ENCODE assay signal across 8 cellular contexts in genomic region chr16:87392823-87393679, GRCh38. TPM values are rescaled to one million over a fixed set of nuclear protein-coding genes. Genes with fewer than 3 reads are reported as not detected.
DNase-seq lines count a peak whose midpoint lies in the region; ATAC-seq and TF ChIP-seq lines count a peak whose summit lies in the region.

No MANE protein-coding gene starts in this region.

- H3K27me3 ChIP-seq in IMR-90 (ENCODE audit: control insufficient read depth, insufficient read depth, low read length) (no peaks in the 10 kb centered on the region), mesenchymal stem cell (ENCODE audit: control insufficient read depth in 1 of 2, insufficient read depth in 1 of 2, low read length in 2 of 2) (no peaks in the 10 kb centered on the region)

- H3K79me1 ChIP-seq in IMR-90 (ENCODE audit: low read depth in 1 of 2, low read length in 2 of 2) (peaks cover 0 to 49% of the 10 kb centered on the region in 2 experiments; a peak in 3 of 4 replicates), mesenchymal stem cell (replicated peaks; ENCODE audit: low read length, poor library complexity, severe bottlenecking) (peaks cover 9% of the 10 kb centered on the region)

- H4K5ac ChIP-seq in IMR-90 (ENCODE audit: low read depth, low read length), result no peak overlapping the region

- H4K20me1 ChIP-seq in IMR-90 (ENCODE audit: insufficient read depth, low read length), result peaks cover 46% of the 10 kb centered on the region

- H3K56ac ChIP-seq in IMR-90 (ENCODE audit: extremely low read depth, insufficient read depth, low read length), result peak overlapping the region; percentile 52; the same call in 1 of the 2 replicates

- H4K8ac ChIP-seq in IMR-90 (ENCODE audit: low read depth in 2 of 2, low read length in 2 of 2) (peak overlapping the region in 1 of 2 experiments; percentile 7; a peak in 1 of 4 replicates), mesenchymal stem cell (ENCODE audit: low read length) (no peak overlapping the region)

- dilution Hi-C loops in IMR-90 (cut with HindIII; ENCODE audit: low sequenced_read_pairs, unreplicated experiment), result no loop called here

- peak; percentile 6 for ATAC-seq in IMR-90 (ENCODE audit: low read depth)
- no peak for ATAC-seq in effector memory CD8-positive, alpha-beta T cell (replicated peaks)
- ATAC-seq in stimulated activated naive CD8-positive, alpha-beta T cell treated with anti-CD3 and anti-CD28 coated beads, Interleukin-15, Interleukin-2, amounts not matched to agents 100 U/mL and 50 U/mL, for 24 hours, result no peak
- no peak for ATAC-seq in GM18909 (IDR thresholded peaks at IDR 0.05; ENCODE audit: poor library complexity, unreplicated experiment)

- H3K4me2 ChIP-seq in IMR-90 (ENCODE audit: low read depth, low read length) (peak overlapping the region; percentile 87), mesenchymal stem cell (ENCODE audit: low read length, poor library complexity, severe bottlenecking) (peak overlapping the region; percentile 58)

- TF ChIP-seq CTCF in IMR-90 (conservative IDR thresholded peaks at IDR 0.05; ENCODE audit: low read depth, low read length), result peak; percentile 49

- BruUV-seq in IMR-90 (replicated peaks; lab: Mats Ljungman, UMichigan), result no TSS peak

- peak overlapping the region; percentile 86 for H3K14ac ChIP-seq in IMR-90 (replicated peaks; ENCODE audit: low read depth, low read length)
- H3K14ac ChIP-seq in mesenchymal stem cell (ENCODE audit: low read length in 2 of 2), result peak overlapping the region; percentile 90 to 91

- H2BK120ac ChIP-seq in IMR-90 (ENCODE audit: low read depth, low read length) (no peak overlapping the region), mesenchymal stem cell (ENCODE audit: low read depth, low read length) (no peak overlapping the region)

- CTCF ChIA-PET in IMR-90 (lab: Yijun Ruan, JAX), result interaction anchor here (1.1 to 2.4 kb wide), 2 partner anchors 12 to 243 kb away, joined by 3 to 7 read pairs; no protein-coding TSS in a partner anchor
- CTCF ChIA-PET in activated CD4-positive, alpha-beta T cell treated with anti-CD3 and anti-CD28 coated beads, Interleukin-2, amount 10 ng/mL, durations not matched to agents 7 days and 5 days (lab: Charles Lee), result interaction anchor here (1.6 to 2.7 kb wide), 4 partner anchors 9 to 76 kb away, joined by 4 to 21 read pairs (median 4); partner anchors contain the start of genes C16orf95 and FBXO31

- H2BK15ac ChIP-seq in IMR-90 (ENCODE audit: low read depth, low read length), result no peak overlapping the region
- peak overlapping the region; percentile 93 for H2BK15ac ChIP-seq in mesenchymal stem cell (ENCODE audit: low read depth, poor library complexity, severe bottlenecking)

- peaks cover 51% of the 10 kb centered on the region for H3K4me1 Mint-ChIP-seq in activated CD4-positive, alpha-beta T cell treated with anti-CD3 and anti-CD28 coated beads, Interleukin-2, amount 10 ng/mL, durations not matched to agents 7 days and 5 days
- peaks cover 36 to 41% of the 10 kb centered on the region in 2 donors for H3K4me1 Mint-ChIP-seq in effector memory CD8-positive, alpha-beta T cell (ENCODE audit: low read depth in 2 of 2)

- peak; percentile 11 for DNase-seq in NCI-H1092 treated with DMSO at 0.1 percent for 48 hours (lab: John Stamatoyannopoulos, UW)
- no peak for DNase-seq in NCI-H1092 (lab: John Stamatoyannopoulos, UW)
- peak; percentile 47 for DNase-seq in IMR-90
- DNase-seq in activated CD4-positive, alpha-beta T cell treated with anti-CD3 and anti-CD28 coated beads, Interleukin-2, amount 10 ng/mL, durations not matched to agents 7 days and 5 days, result peak; percentile 49
- DNase-seq in effector memory CD8-positive, alpha-beta T cell, result peak in 2 of 3 experiments; percentile 19 to 42
- peak; percentile 57 for DNase-seq in mesenchymal stem cell
- DNase-seq in stimulated activated naive CD8-positive, alpha-beta T cell treated with anti-CD3 and anti-CD28 coated beads, Interleukin-15, Interleukin-2, amounts not matched to agents 100 U/mL and 50 U/mL, for 24 hours, result peak; percentile 67

- H3K27me3 Mint-ChIP-seq in activated CD4-positive, alpha-beta T cell treated with anti-CD3 and anti-CD28 coated beads, Interleukin-2, amount 10 ng/mL, durations not matched to agents 7 days and 5 days, result no peaks in the 10 kb centered on the region
- H3K27me3 Mint-ChIP-seq in effector memory CD8-positive, alpha-beta T cell, result no peaks in the 10 kb centered on the region

- H4K91ac ChIP-seq in IMR-90 (ENCODE audit: insufficient read depth, low read depth, low read length) (no peak overlapping the region), mesenchymal stem cell (ENCODE audit: low read length) (peak overlapping the region; percentile 58)

- H3K4ac ChIP-seq in IMR-90 (ENCODE audit: low read depth, low read length) (peak overlapping the region; percentile 49), mesenchymal stem cell (ENCODE audit: low read depth in 1 of 2, low read length in 2 of 2) (peak overlapping the region; percentile 87 to 89)

- no peaks in the 10 kb centered on the region for H3K9me3 ChIP-seq in IMR-90 (ENCODE audit: control insufficient read depth, insufficient read depth, low read length)
- no peaks in the 10 kb centered on the region for H3K9me3 ChIP-seq in mesenchymal stem cell (ENCODE audit: control insufficient read depth, low read length)

- H3K4me3 ChIP-seq in IMR-90 (ENCODE audit: insufficient read depth, low read depth, low read length), result peak overlapping the region; percentile 75
- peak overlapping the region; percentile 94 to 97 for H3K4me3 ChIP-seq in mesenchymal stem cell (ENCODE audit: insufficient read depth in 1 of 2, low read depth in 1 of 2, low read length in 2 of 2)

- TF ChIP-seq POLR2A in IMR-90 (IDR thresholded peaks at IDR 0.05; ENCODE audit: low read depth, low read length), result no peak

- H3K9ac ChIP-seq in IMR-90 (ENCODE audit: low read depth, low read length) (peak overlapping the region; percentile 61), mesenchymal stem cell (ENCODE audit: low read length) (peak overlapping the region; percentile 95)

- H3K36me3 Mint-ChIP-seq in activated CD4-positive, alpha-beta T cell treated with anti-CD3 and anti-CD28 coated beads, Interleukin-2, amount 10 ng/mL, durations not matched to agents 7 days and 5 days (ENCODE audit: low read depth), result peaks cover 13% of the 10 kb centered on the region
- H3K36me3 Mint-ChIP-seq in effector memory CD8-positive, alpha-beta T cell (ENCODE audit: insufficient read depth), result peaks cover 56% of the 10 kb centered on the region

- H2BK5ac ChIP-seq in IMR-90 (ENCODE audit: low read depth, low read length, poor library complexity, severe bottlenecking) (peak overlapping the region; percentile 9), mesenchymal stem cell (ENCODE audit: low read depth, low read length, poor library complexity, severe bottlenecking) (peak overlapping the region; percentile 54)

- H3K9me1 ChIP-seq in IMR-90 (ENCODE audit: insufficient read depth, low read length), result peaks cover 4% of the 10 kb centered on the region; the same call in 1 of the 2 replicates

- intact Hi-C loops in IMR-90 (cut with micrococcal nuclease), result loop anchor here (1.0 kb wide), 1 partner anchor 243 kb away; no protein-coding TSS in a partner anchor

- no peak overlapping the region for H2BK12ac ChIP-seq in mesenchymal stem cell (ENCODE audit: low read length in 2 of 2)

- WGBS in IMR-90 (ENCODE audit: extremely low coverage in 2 of 2, insufficient read length in 1 of 2), 2 experiments, result 1% methylated on average over 28 of the region's 53 CpGs; no CpG with 5 or more reads in 1 of the 2 experiments
- 5% methylated on average over 51 of the region's 53 CpGs for WGBS in mesenchymal stem cell

- TF ChIP-seq RAD21 in IMR-90 (IDR thresholded peaks at IDR 0.05; ENCODE audit: low read length), result peak; percentile 42; the same call in 1 of the 2 replicates

- no peaks in the 10 kb centered on the region for H3K9me3 Mint-ChIP-seq in activated CD4-positive, alpha-beta T cell treated with anti-CD3 and anti-CD28 coated beads, Interleukin-2, amount 10 ng/mL, durations not matched to agents 7 days and 5 days
- H3K9me3 Mint-ChIP-seq in effector memory CD8-positive, alpha-beta T cell, result no peaks in the 10 kb centered on the region

- H2AK9ac ChIP-seq in IMR-90 (replicated peaks; ENCODE audit: low read depth, low read length, poor library complexity), result peak overlapping the region; percentile 73

- H3K4me1 ChIP-seq in IMR-90 (ENCODE audit: control insufficient read depth, insufficient read depth, low read length) (peaks cover 4% of the 10 kb centered on the region), mesenchymal stem cell (ENCODE audit: control insufficient read depth, insufficient read depth, low read depth, low read length) (peaks cover 13% of the 10 kb centered on the region)

- peak overlapping the region; percentile 8 for H3K27ac ChIP-seq in IMR-90 (ENCODE audit: insufficient read depth, low read length)
- H3K27ac ChIP-seq in mesenchymal stem cell (ENCODE audit: low read length, poor library complexity, severe bottlenecking), result peak overlapping the region; percentile 22

- H3K4me3 Mint-ChIP-seq in activated CD4-positive, alpha-beta T cell treated with anti-CD3 and anti-CD28 coated beads, Interleukin-2, amount 10 ng/mL, durations not matched to agents 7 days and 5 days, result peak overlapping the region; percentile 91
- peak overlapping the region; percentile 82 to 90 for H3K4me3 Mint-ChIP-seq in effector memory CD8-positive, alpha-beta T cell

- H3K23ac ChIP-seq in IMR-90 (ENCODE audit: low read depth, low read length), result peak overlapping the region; percentile 95
- H3K23ac ChIP-seq in mesenchymal stem cell (ENCODE audit: low read length in 2 of 2), result peak overlapping the region in 1 of 2 experiments; percentile 94

- H3K18ac ChIP-seq in IMR-90 (ENCODE audit: low read depth, low read length) (no peak overlapping the region), mesenchymal stem cell (ENCODE audit: low read depth in 1 of 2, low read length in 2 of 2) (peak overlapping the region; percentile 84 to 91)

- H2BK20ac ChIP-seq in IMR-90 (ENCODE audit: low read depth, low read length), result no peak overlapping the region

- POLR2A ChIA-PET in IMR-90 (lab: Charles Lee; ENCODE audit: unreplicated experiment), result no interaction called here
- POLR2A ChIA-PET in activated CD4-positive, alpha-beta T cell treated with anti-CD3 and anti-CD28 coated beads, Interleukin-2, amount 10 ng/mL, durations not matched to agents 7 days and 5 days (lab: Charles Lee), result no interaction called here

- H3K36me3 ChIP-seq in IMR-90 (ENCODE audit: control insufficient read depth, insufficient read depth, low read length), result no peaks in the 10 kb centered on the region
- peaks cover 3 to 7% of the 10 kb centered on the region in 2 experiments for H3K36me3 ChIP-seq in mesenchymal stem cell (ENCODE audit: control insufficient read depth in 1 of 2, insufficient read depth in 2 of 2, low read depth in 1 of 2, low read length in 2 of 2)

- in situ Hi-C loops in IMR-90 (cut with MboI; ENCODE audit: low sequenced_read_pairs), result no loop called here

- peak overlapping the region; percentile 57; the same call in 1 of the 2 replicates for H2AK5ac ChIP-seq in IMR-90 (ENCODE audit: low read depth, low read length)
- H2AK5ac ChIP-seq in mesenchymal stem cell (ENCODE audit: low read length, severe bottlenecking), result no peak overlapping the region

- H3K27ac Mint-ChIP-seq in activated CD4-positive, alpha-beta T cell treated with anti-CD3 and anti-CD28 coated beads, Interleukin-2, amount 10 ng/mL, durations not matched to agents 7 days and 5 days, result peak overlapping the region; percentile 95
- peak overlapping the region; percentile 71 to 88 for H3K27ac Mint-ChIP-seq in effector memory CD8-positive, alpha-beta T cell

- H2AFZ ChIP-seq in IMR-90 (replicated peaks; ENCODE audit: low read length, poor library complexity), result peak overlapping the region; percentile 54
- peak overlapping the region; percentile 42 for H2AFZ ChIP-seq in mesenchymal stem cell (ENCODE audit: low read depth, low read length)

RNA-seq across cellular contexts. Expression of gene MAP1LC3B, which starts 0.9 kb away (rescaled TPM):
- total RNA-seq in IMR-90 (2012; rRNA removed), result 23.5 and 25.3 TPM in 2 replicates
- 46.9 and 57.7 TPM in 2 replicates for polyA plus RNA-seq in IMR-90 (2012; rRNA removed)
- polyA plus RNA-seq in IMR-90 (2012; cell fraction: cytosol; rRNA removed), result 30.4 and 40.6 TPM in 2 replicates
- 7.3 and 33.0 TPM in 2 replicates for polyA plus RNA-seq in IMR-90 (2012; cell fraction: nucleus; rRNA removed; ENCODE audit: low replicate concordance)
- total RNA-seq in activated CD4-positive, alpha-beta T cell treated with anti-CD3 and anti-CD28 coated beads, Interleukin-2, amount 10 ng/mL, durations not matched to agents 7 days and 5 days, result 10 to 100 TPM; 50.5 to 55.4 TPM
- polyA plus RNA-seq in mesenchymal stem cell (2013, experiment 1 of 2), result 102 TPM
- polyA plus RNA-seq in mesenchymal stem cell (2013, experiment 2 of 2), result 105 TPM

RNA-seq across cellular contexts. Expression of gene FBXO31, which starts 9.5 kb away (rescaled TPM):
- total RNA-seq in IMR-90 (2012; rRNA removed), result 10.4 and 10.6 TPM in 2 replicates
- polyA plus RNA-seq in IMR-90 (2012; rRNA removed), result 16.9 and 20.7 TPM in 2 replicates
- 10.1 and 14.2 TPM in 2 replicates for polyA plus RNA-seq in IMR-90 (2012; cell fraction: cytosol; rRNA removed)
- 54.4 and 120 TPM in 2 replicates for polyA plus RNA-seq in IMR-90 (2012; cell fraction: nucleus; rRNA removed; ENCODE audit: low replicate concordance)
- total RNA-seq in activated CD4-positive, alpha-beta T cell treated with anti-CD3 and anti-CD28 coated beads, Interleukin-2, amount 10 ng/mL, durations not matched to agents 7 days and 5 days, result 10 to 100 TPM; 27.4 to 30.6 TPM
- polyA plus RNA-seq in mesenchymal stem cell (2013, experiment 1 of 2), result 14.6 TPM
- 15.2 TPM for polyA plus RNA-seq in mesenchymal stem cell (2013, experiment 2 of 2)
